34 cellular contexts compared by ENCODE assay signal in the genomic region with DNA sequence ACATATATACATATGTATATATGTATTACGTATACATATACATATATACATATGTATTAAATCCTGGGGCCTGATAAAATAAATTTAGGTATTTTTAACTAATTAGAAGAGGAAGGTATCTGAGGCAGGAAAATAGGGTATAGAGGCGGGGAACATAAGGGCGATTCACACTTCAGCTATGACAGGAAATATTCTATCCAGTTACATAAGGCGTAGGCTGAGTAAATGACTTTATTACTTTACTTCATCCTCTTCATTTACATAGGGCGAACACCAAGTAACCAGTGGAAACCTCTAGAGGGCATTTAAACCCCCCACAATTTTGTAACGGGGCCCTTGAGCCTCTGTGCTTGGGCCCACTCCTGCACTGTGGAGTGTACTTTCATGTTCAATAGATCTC.
"Had no signal": no experiment of that assay in that cellular context is flagged by ENCODE, and none has a peak within 500 bp of the region (broad histone marks: within the 10 kb centered on the region; RNA-seq: fewer than 3 reads in every experiment).

No MANE protein-coding gene starts in this region.

- H3K4me3 ChIP-seq: adrenal gland, body of pancreas, breast epithelium had no signal

- H3K27ac ChIP-seq: adrenal gland, body of pancreas, brain microvascular endothelial cell, breast epithelium, VCaP had no signal

- H3K4me1 ChIP-seq: adrenal gland, body of pancreas, breast epithelium had no signal

- H3K36me3 Mint-ChIP-seq: activated CD4-positive, alpha-beta memory T cell treated with anti-CD3 and anti-CD28 coated beads for 36 hours; activated naive CD4-positive, alpha-beta T cell treated with anti-CD3 and anti-CD28 coated beads, Interleukin-2, amount 50 U/mL, for 72 hours; activated naive CD8-positive, alpha-beta T cell treated with anti-CD3 and anti-CD28 coated beads for 36 hours had no signal

- H3K27me3 ChIP-seq: adrenal gland, body of pancreas, brain microvascular endothelial cell had no signal

- DNase-seq: activated B cell treated with CpG ODN at 0.5 μM for 24 hours; activated CD4-positive, alpha-beta memory T cell treated with anti-CD3 and anti-CD28 coated beads for 36 hours; activated CD4-positive, alpha-beta T cell treated with anti-CD3 and anti-CD28 coated beads for 4 hours; activated CD4-positive, alpha-beta T cell treated with anti-CD3 and anti-CD28 coated beads, Interleukin-2, amount 10 ng/mL, durations not matched to agents 24 days and 14 days; activated CD4-positive, alpha-beta T cell treated with anti-CD3 and anti-CD28 coated beads, Interleukin-2, amount 50 U/mL, for 1 hour; activated CD4-positive, alpha-beta T cell treated with anti-CD3 and anti-CD28 coated beads, Interleukin-2, amount 50 U/mL, for 4 hours; activated CD4-positive, CD25-positive, alpha-beta regulatory T cell treated with anti-CD3 and anti-CD28 coated beads, Interleukin-2, amount 50 U/mL, for 72 hours; activated CD8-positive, alpha-beta memory T cell treated with anti-CD3 and anti-CD28 coated beads, Interleukin-2, amount 50 U/mL, for 4 hours; activated CD8-positive, alpha-beta T cell treated with anti-CD3 and anti-CD28 coated beads for 36 hours; activated effector memory CD4-positive, alpha-beta T cell treated with anti-CD3 and anti-CD28 coated beads, Interleukin-2, amount 50 U/mL, for 16 hours; activated naive CD4-positive, alpha-beta T cell treated with anti-CD3 and anti-CD28 coated beads, Interleukin-2, amount 50 U/mL, for 16 hours; activated naive CD4-positive, alpha-beta T cell treated with Interleukin-2 at 50 U/mL for 16 hours; activated naive CD8-positive, alpha-beta T cell treated with anti-CD3 and anti-CD28 coated beads for 36 hours; activated T-cell treated with anti-CD3 and anti-CD28 coated beads for 4 hours; activated T-cell treated with anti-CD3 and anti-CD28 coated beads, Interleukin-2, amount 50 U/mL, for 1 hour; activated T-cell treated with anti-CD3 and anti-CD28 coated beads, Interleukin-2, amount 50 U/mL, for 4 hours; activated T-cell treated with anti-CD3 and anti-CD28 coated beads, Interleukin-2, amount 50 U/mL, for 72 hours; adrenal gland; amniotic stem cell; aorta; body of pancreas; brain microvascular endothelial cell; central memory CD4-positive, alpha-beta T cell; T-helper 1 cell; T-helper 2 cell; T-helper 9 cell had no signal

- H3K27ac Mint-ChIP-seq: activated B cell treated with CpG ODN at 0.5 μM for 24 hours; activated CD4-positive, alpha-beta memory T cell treated with anti-CD3 and anti-CD28 coated beads for 36 hours; activated CD4-positive, alpha-beta T cell treated with anti-CD3 and anti-CD28 coated beads, Interleukin-2, amount 10 ng/mL, durations not matched to agents 24 days and 14 days; activated CD8-positive, alpha-beta T cell treated with anti-CD3 and anti-CD28 coated beads for 36 hours; activated naive CD4-positive, alpha-beta T cell treated with anti-CD3 and anti-CD28 coated beads, Interleukin-2, amount 50 U/mL, for 72 hours; activated naive CD8-positive, alpha-beta T cell treated with anti-CD3 and anti-CD28 coated beads for 36 hours; activated T-cell treated with anti-CD3 and anti-CD28 coated beads, Interleukin-2, amount 50 U/mL, for 72 hours; activated T-helper 1 cell treated with anti-CD3 and anti-CD28 coated beads, Interleukin-12 subunit alpha, Interleukin-12 subunit beta, Interleukin-2, Interleukin-4 antibody, amounts not matched to agents 30 ng/mL and 10 ng/mL and 1 ng/mL, durations not matched to agents 14 hours and 24 hours and 36 hours; activated T-helper 17 cell treated with anti-CD3 and anti-CD28 coated beads, Interleukin-2, amount 50 U/mL, for 72 hours; T-helper 1 cell treated with Interleukin-12 subunit alpha and Interleukin-12 subunit beta and Interleukin-4 antibody, amounts not matched to agents 30 μg/mL and 1 μg/mL, for 36 hours; T-helper 2 cell treated with Interferon-gamma antibody and Interleukin-4, amounts not matched to agents 5 μg/mL and 100 μg/mL, for 36 hours had no signal

- H3K9me3 Mint-ChIP-seq: activated B cell treated with CpG ODN at 0.5 μM for 24 hours; activated CD4-positive, alpha-beta memory T cell treated with anti-CD3 and anti-CD28 coated beads for 36 hours; activated CD4-positive, alpha-beta T cell treated with anti-CD3 and anti-CD28 coated beads, Interleukin-2, amount 10 ng/mL, durations not matched to agents 24 days and 14 days; activated CD8-positive, alpha-beta T cell treated with anti-CD3 and anti-CD28 coated beads for 36 hours; activated naive CD4-positive, alpha-beta T cell treated with anti-CD3 and anti-CD28 coated beads, Interleukin-2, amount 50 U/mL, for 72 hours; activated naive CD8-positive, alpha-beta T cell treated with anti-CD3 and anti-CD28 coated beads for 36 hours; activated T-cell treated with anti-CD3 and anti-CD28 coated beads, Interleukin-2, amount 50 U/mL, for 4 hours; activated T-cell treated with anti-CD3 and anti-CD28 coated beads, Interleukin-2, amount 50 U/mL, for 72 hours; activated T-helper 1 cell treated with anti-CD3 and anti-CD28 coated beads, Interleukin-12 subunit alpha, Interleukin-12 subunit beta, Interleukin-2, Interleukin-4 antibody, amounts not matched to agents 30 ng/mL and 10 ng/mL and 1 ng/mL, durations not matched to agents 14 hours and 24 hours and 36 hours; activated T-helper 17 cell treated with anti-CD3 and anti-CD28 coated beads, Interleukin-2, amount 50 U/mL, for 72 hours; T-helper 1 cell treated with Interleukin-12 subunit alpha and Interleukin-12 subunit beta and Interleukin-4 antibody, amounts not matched to agents 30 μg/mL and 1 μg/mL, for 36 hours; T-helper 2 cell treated with Interferon-gamma antibody and Interleukin-4, amounts not matched to agents 5 μg/mL and 100 μg/mL, for 36 hours had no signal

- FAIRE-seq: astrocyte had no signal

- H3K9me3 ChIP-seq: adrenal gland, body of pancreas, breast epithelium had no signal

- H3K4me1 Mint-ChIP-seq: activated B cell treated with CpG ODN at 0.5 μM for 24 hours; activated naive CD8-positive, alpha-beta T cell treated with anti-CD3 and anti-CD28 coated beads for 36 hours; activated T-helper 17 cell treated with anti-CD3 and anti-CD28 coated beads, Interleukin-2, amount 50 U/mL, for 72 hours had no signal

- ATAC-seq: activated CD8-positive, alpha-beta T cell treated with anti-CD3 and anti-CD28 coated beads for 36 hours; activated naive CD4-positive, alpha-beta T cell treated with anti-CD3 and anti-CD28 coated beads, Interleukin-2, amount 50 U/mL, for 72 hours; activated T-cell treated with anti-CD3 and anti-CD28 coated beads, Interleukin-2, amount 50 U/mL, for 4 hours; activated T-cell treated with anti-CD3 and anti-CD28 coated beads, Interleukin-2, amount 50 U/mL, for 72 hours; activated T-helper 17 cell treated with anti-CD3 and anti-CD28 coated beads, Interleukin-2, amount 50 U/mL, for 72 hours; body of pancreas had no signal

- H3K4me3 Mint-ChIP-seq: activated B cell treated with CpG ODN at 0.5 μM for 24 hours; activated CD4-positive, alpha-beta memory T cell treated with anti-CD3 and anti-CD28 coated beads for 36 hours; activated CD4-positive, alpha-beta T cell treated with anti-CD3 and anti-CD28 coated beads, Interleukin-2, amount 10 ng/mL, durations not matched to agents 24 days and 14 days; activated CD8-positive, alpha-beta T cell treated with anti-CD3 and anti-CD28 coated beads for 36 hours; activated naive CD8-positive, alpha-beta T cell treated with anti-CD3 and anti-CD28 coated beads for 36 hours; activated T-cell treated with anti-CD3 and anti-CD28 coated beads, Interleukin-2, amount 50 U/mL, for 4 hours; activated T-cell treated with anti-CD3 and anti-CD28 coated beads, Interleukin-2, amount 50 U/mL, for 72 hours; activated T-helper 1 cell treated with anti-CD3 and anti-CD28 coated beads, Interleukin-12 subunit alpha, Interleukin-12 subunit beta, Interleukin-2, Interleukin-4 antibody, amounts not matched to agents 30 ng/mL and 10 ng/mL and 1 ng/mL, durations not matched to agents 14 hours and 24 hours and 36 hours; activated T-helper 17 cell treated with anti-CD3 and anti-CD28 coated beads, Interleukin-2, amount 50 U/mL, for 72 hours; T-helper 1 cell treated with Interleukin-12 subunit alpha and Interleukin-12 subunit beta and Interleukin-4 antibody, amounts not matched to agents 30 μg/mL and 1 μg/mL, for 36 hours; T-helper 2 cell treated with Interferon-gamma antibody and Interleukin-4, amounts not matched to agents 5 μg/mL and 100 μg/mL, for 36 hours had no signal

- H3K36me3 ChIP-seq: adrenal gland, brain microvascular endothelial cell, breast epithelium had no signal
